In genomic region chr2:152335016-152335850, GRCh38 we compare ENCODE assay signal across 9 cellular contexts. TPM values are rescaled to one million over a fixed set of nuclear protein-coding genes. Genes with fewer than 3 reads are reported as not detected.
DNase-seq lines count a peak whose midpoint lies in the region; ATAC-seq and TF ChIP-seq lines count a peak whose summit lies in the region.
"Had no signal": no experiment of that assay in that cellular context is flagged by ENCODE, and none has a peak within 500 bp of the region (broad histone marks: within the 10 kb centered on the region; RNA-seq: fewer than 3 reads in every experiment).

TSS of gene FMNL2 (plus strand) at chr2:152335174.

- H3K9me2 ChIP-seq in SU-DHL-6 (replicated peaks; ENCODE audit: insufficient read depth, low read length), result no peaks in the 10 kb centered on the region

- H3K4me3 ChIP-seq in NB4 (ENCODE audit: low read depth, low read length), result peak within 1 kb of the TSS; percentile 53
- peak within 1 kb of the TSS; percentile 87 for H3K4me3 ChIP-seq in SU-DHL-6 (ENCODE audit: insufficient read depth, low read length, poor library complexity, severe bottlenecking)
- peak within 1 kb of the TSS; percentile 81 to 93 (median 81) for H3K4me3 ChIP-seq in mammary epithelial cell (replicated peaks in 1 of 3; ENCODE audit: insufficient read depth in 1 of 3, low read depth in 2 of 3, low read length in 3 of 3)
- H3K4me3 ChIP-seq in iPS-18a (ENCODE audit: low read length), result peak within 1 kb of the TSS; percentile 74
- H3K4me3 ChIP-seq in sigmoid colon, result peak within 1 kb of the TSS; percentile 74 to 98 (median 90)

- H4K20me1 ChIP-seq in SU-DHL-6 (ENCODE audit: low read depth, low read length) (no peaks in the 10 kb centered on the region; the same call in 1 of the 2 replicates), mammary epithelial cell (ENCODE audit: insufficient read depth, low read length) (peaks cover 8% of the 10 kb centered on the region)

- ATAC-seq in HG02610 (IDR thresholded peaks at IDR 0.05; ENCODE audit: unreplicated experiment), result peak; percentile 95

- peak within 1 kb of the TSS; percentile 98 for H2AFZ ChIP-seq in SU-DHL-6 (ENCODE audit: low read depth, low read length, severe bottlenecking)
- peak within 1 kb of the TSS; percentile 99 for H2AFZ ChIP-seq in mammary epithelial cell (ENCODE audit: low read depth, low read length)

- peak; percentile 71 to 93 (median 89) for DNase-seq in NCI-H1417 (lab: John Stamatoyannopoulos, UW)
- DNase-seq in NCI-H1417 treated with DMSO at 0.1 percent for 48 hours (lab: John Stamatoyannopoulos, UW), result no peak
- peak; percentile 87 for DNase-seq in NB4 (ENCODE audit: low read depth)
- DNase-seq in mammary epithelial cell, result peak; percentile 83
- peak; percentile 91 for DNase-seq in sigmoid colon

- no peak for TF ChIP-seq EP300 in sigmoid colon (IDR thresholded peaks at IDR 0.05)

- H3K27ac ChIP-seq in SU-DHL-6 (ENCODE audit: low read depth, low read length), result no peak within 1 kb of the TSS
- H3K27ac ChIP-seq in mammary epithelial cell (ENCODE audit: insufficient read depth, low read depth, low read length), result peak within 1 kb of the TSS; percentile 59
- no peak within 1 kb of the TSS for H3K27ac ChIP-seq in iPS-18a (ENCODE audit: low read length)
- H3K27ac ChIP-seq in sigmoid colon, result peak within 1 kb of the TSS; percentile 83 to 88 (median 86)
- H3K27ac ChIP-seq: 22Rv1 had no signal

- no TSS peak for BruUV-seq in mammary epithelial cell (replicated peaks; lab: Mats Ljungman, UMichigan)

- H3K27me3 ChIP-seq in SU-DHL-6 (ENCODE audit: low read length) (no peaks in the 10 kb centered on the region), mammary epithelial cell (ENCODE audit: insufficient read depth, low read length) (no peaks in the 10 kb centered on the region), iPS-18a (ENCODE audit: control insufficient read depth, insufficient read depth, low read length) (peaks cover 9% of the 10 kb centered on the region), sigmoid colon (no peaks in the 10 kb centered on the region)

- H3K4me2 ChIP-seq in SU-DHL-6 (ENCODE audit: low read depth, low read length, poor library complexity, severe bottlenecking) (peak within 1 kb of the TSS; percentile 73), mammary epithelial cell (ENCODE audit: insufficient read depth, low read depth, low read length) (peak within 1 kb of the TSS; percentile 76)

- CTCF ChIA-PET in mammary epithelial cell (lab: Charles Lee; ENCODE audit: low non-redundant PET), result no interaction called here

- H3K79me2 ChIP-seq in SU-DHL-6 (ENCODE audit: insufficient read depth, low read length) (no peaks in the 10 kb centered on the region), mammary epithelial cell (ENCODE audit: insufficient read depth, low read length) (peaks cover 52% of the 10 kb centered on the region)

- TF ChIP-seq CTCF in NB4 (IDR thresholded peaks at IDR 0.05; ENCODE audit: low read depth, low read length), result no peak
- TF ChIP-seq CTCF in SU-DHL-6 (IDR thresholded peaks at IDR 0.05; ENCODE audit: insufficient read depth, low read length, poor library complexity, severe bottlenecking), result no peak
- peak in 1 of 2 donors; percentile 8 for TF ChIP-seq CTCF in mammary epithelial cell (conservative IDR thresholded peaks at IDR 0.05 in 1 of 2, IDR thresholded peaks at IDR 0.05 in 1 of 2; ENCODE audit: extremely low read depth in 1 of 2, insufficient read depth in 1 of 2, low read depth in 1 of 2, low read length in 2 of 2)
- TF ChIP-seq CTCF in sigmoid colon (IDR thresholded peaks at IDR 0.05), result no peak

- dilution Hi-C loops in mammary epithelial cell (cut with HindIII; ENCODE audit: low sequenced_read_pairs), result no loop called here

- in situ Hi-C loops in mammary epithelial cell (cut with MboI; ENCODE audit: low sequenced_read_pairs in 2 of 2), result loop anchor here (10.0 kb wide), 1 partner anchor 140 kb away; no protein-coding TSS in a partner anchor

- H3K36me3 ChIP-seq in SU-DHL-6 (ENCODE audit: low read length) (no peaks in the 10 kb centered on the region), mammary epithelial cell (ENCODE audit: insufficient read depth, low read length) (no peaks in the 10 kb centered on the region), iPS-18a (ENCODE audit: control insufficient read depth, low read depth, low read length) (no peaks in the 10 kb centered on the region), sigmoid colon (no peaks in the 10 kb centered on the region)

- TF ChIP-seq POLR2A in NB4 (IDR thresholded peaks at IDR 0.05; ENCODE audit: extremely low read depth, insufficient read length) (peak; percentile 44), sigmoid colon (IDR thresholded peaks at IDR 0.05) (peak in 1 of 2 donors; percentile 32)

- H3K9me3 ChIP-seq in SU-DHL-6 (ENCODE audit: insufficient read depth, low read length), result no peaks in the 10 kb centered on the region
- H3K9me3 ChIP-seq in mammary epithelial cell (replicated peaks; ENCODE audit: insufficient read depth, low read length), result no peaks in the 10 kb centered on the region
- H3K9me3 ChIP-seq in iPS-18a (ENCODE audit: control insufficient read depth, low read depth, low read length), result no peaks in the 10 kb centered on the region
- no peaks in the 10 kb centered on the region for H3K9me3 ChIP-seq in sigmoid colon

- intact Hi-C loops in mammary epithelial cell (cut with micrococcal nuclease) (loop anchor here (1.0 to 5.0 kb wide), 4 partner anchors 93 to 237 kb away; no protein-coding TSS in a partner anchor), sigmoid colon (cut with DNase I) (loop anchor here (1.0 to 10.0 kb wide), 7 partner anchors 113 to 382 kb away; partner anchors contain the start of gene PRPF40A)

- H3K4me1 ChIP-seq in mammary epithelial cell (ENCODE audit: insufficient read depth, low read length) (peaks cover 16% of the 10 kb centered on the region), iPS-18a (ENCODE audit: control insufficient read depth, low read depth, low read length) (peaks cover 21% of the 10 kb centered on the region), sigmoid colon (peaks cover 0 to 38% (median 24%) of the 10 kb centered on the region in 4 donors)

- WGBS in mammary epithelial cell (ENCODE audit: low coverage, missing lambda C conversion rate), result 0% methylated on average over 1 of the region's 103 CpGs
- WGBS in sigmoid colon, 2 donors, result 1% methylated on average over 103 of the region's 103 CpGs

- no peaks in the 10 kb centered on the region for H3F3A ChIP-seq in SU-DHL-6 (ENCODE audit: insufficient read depth)

- H3K9ac ChIP-seq in SU-DHL-6 (ENCODE audit: low read length) (peak within 1 kb of the TSS; percentile 75), mammary epithelial cell (ENCODE audit: insufficient read depth, low read length) (peak within 1 kb of the TSS; percentile 82), iPS-18a (ENCODE audit: low read length) (peak within 1 kb of the TSS; percentile 78)

RNA-seq across cellular contexts. Expression of gene FMNL2, which starts in this region (rescaled TPM):
- total RNA-seq in mammary epithelial cell, result 10 to 100 TPM; 26.5 to 62.9 TPM
- polyA plus RNA-seq in mammary epithelial cell, result 25.0 TPM
- polyA minus RNA-seq in mammary epithelial cell, result 33.6 TPM
- 10 to 100 TPM; 17.8 to 30.5 (median 24.7) TPM for total RNA-seq in sigmoid colon
- 10 to 100 TPM in 1 of 3 donors, 1 to 10 TPM in 2; 9.4 to 10.4 (median 9.6) TPM for polyA plus RNA-seq in sigmoid colon

Comparison
In these comparisons a context has a peak if more than half of its experiments do, and no peak if none do; other contexts are left out.
1. H3K27ac ChIP-seq: peak in mammary epithelial cell (single experiment) and sigmoid colon (4 of 4); none in SU-DHL-6 (single experiment) and iPS-18a (single experiment).
2. Peak in every context shown above with its lines, with median percentiles within 50 percentile points of each other: H3K4me3 ChIP-seq and H3K9ac ChIP-seq.